In genomic region chr10:103448751-103449150, GRCh38 we compare ENCODE assay signal across 9 cellular contexts. TPM values are rescaled to one million over a fixed set of nuclear protein-coding genes. Genes with fewer than 3 reads are reported as not detected.
DNase-seq lines count a peak whose midpoint lies in the region; ATAC-seq and TF ChIP-seq lines count a peak whose summit lies in the region.
"Had no signal": no experiment of that assay in that cellular context is flagged by ENCODE, and none has a peak within 500 bp of the region (broad histone marks: within the 10 kb centered on the region; RNA-seq: fewer than 3 reads in every experiment).

No MANE protein-coding gene starts in this region.

- peaks cover 8% of the 10 kb centered on the region for H3K27me3 Mint-ChIP-seq in HFFc6 (ENCODE audit: insufficient read depth)
- H3K27me3 Mint-ChIP-seq in activated T-helper 2 cell treated with anti-CD3 and anti-CD28 coated beads, Interferon-gamma antibody, Interleukin-2, Interleukin-4, amounts not matched to agents 10 μg/mL and 5 μg/mL and 100 μg/mL, durations not matched to agents 14 hours and 24 hours and 36 hours (ENCODE audit: low read depth) = no peaks in the 10 kb centered on the region
- H3K27me3 Mint-ChIP-seq in stimulated activated naive CD8-positive, alpha-beta T cell treated with anti-CD3 and anti-CD28 coated beads, Interleukin-15, amount 100 ng/mL, for 72 hours = no peaks in the 10 kb centered on the region

- peak overlapping the region; percentile 83 for H3K27ac Mint-ChIP-seq in HFFc6
- peak overlapping the region; percentile 78 for H3K27ac Mint-ChIP-seq in activated T-helper 2 cell treated with anti-CD3 and anti-CD28 coated beads, Interferon-gamma antibody, Interleukin-2, Interleukin-4, amounts not matched to agents 10 μg/mL and 5 μg/mL and 100 μg/mL, durations not matched to agents 14 hours and 24 hours and 36 hours
- peak overlapping the region; percentile 44 to 45 for H3K27ac Mint-ChIP-seq in stimulated activated naive CD8-positive, alpha-beta T cell treated with anti-CD3 and anti-CD28 coated beads, Interleukin-15, amount 100 ng/mL, for 72 hours

- H3K36me3 Mint-ChIP-seq in HFFc6 (ENCODE audit: low read depth) = peaks cover 45% of the 10 kb centered on the region
- H3K36me3 Mint-ChIP-seq in activated T-helper 2 cell treated with anti-CD3 and anti-CD28 coated beads, Interferon-gamma antibody, Interleukin-2, Interleukin-4, amounts not matched to agents 10 μg/mL and 5 μg/mL and 100 μg/mL, durations not matched to agents 14 hours and 24 hours and 36 hours (ENCODE audit: low read depth) = peaks cover 70% of the 10 kb centered on the region

- H3K4me3 ChIP-seq in heart right ventricle = peak overlapping the region in 7 of 10 donors; percentile 18 to 89 (median 81)
- H3K4me3 ChIP-seq: K562 had no signal

- H3K27ac ChIP-seq in heart right ventricle = peak overlapping the region in 8 of 10 donors; percentile 89 to 98 (median 95)

- peak; percentile 84 for DNase-seq in HFFc6
- DNase-seq in activated T-helper 2 cell treated with anti-CD3 and anti-CD28 coated beads, Interferon-gamma antibody, Interleukin-2, Interleukin-4, amounts not matched to agents 10 μg/mL and 5 μg/mL and 100 μg/mL, durations not matched to agents 14 hours and 24 hours and 36 hours (ENCODE audit: low spot score) = no peak
- DNase-seq in heart right ventricle = peak; percentile 58 to 60
- no peak for DNase-seq in stimulated activated naive CD8-positive, alpha-beta T cell treated with anti-CD3 and anti-CD28 coated beads, Interleukin-15, amount 100 ng/mL, for 72 hours
- no peak for DNase-seq in head of caudate nucleus
- no peak for DNase-seq in middle frontal gyrus (ENCODE audit: extremely low spot score, low spot score)
- no peak for DNase-seq in NCI-H2196 treated with DMSO at 0.1 percent for 48 hours (lab: John Stamatoyannopoulos, UW; ENCODE audit: unreplicated experiment)

- peaks cover 82% of the 10 kb centered on the region for H3K4me1 Mint-ChIP-seq in HFFc6 (ENCODE audit: low read depth)
- peaks cover 53% of the 10 kb centered on the region for H3K4me1 Mint-ChIP-seq in activated T-helper 2 cell treated with anti-CD3 and anti-CD28 coated beads, Interferon-gamma antibody, Interleukin-2, Interleukin-4, amounts not matched to agents 10 μg/mL and 5 μg/mL and 100 μg/mL, durations not matched to agents 14 hours and 24 hours and 36 hours (ENCODE audit: low read depth)
- H3K4me1 Mint-ChIP-seq in stimulated activated naive CD8-positive, alpha-beta T cell treated with anti-CD3 and anti-CD28 coated beads, Interleukin-15, amount 100 ng/mL, for 72 hours = peaks cover 47% of the 10 kb centered on the region

- no peaks in the 10 kb centered on the region for H3K9me3 ChIP-seq in heart right ventricle

- intact Hi-C loops in activated T-helper 2 cell treated with anti-CD3 and anti-CD28 coated beads, Interferon-gamma antibody, Interleukin-2, Interleukin-4, amounts not matched to agents 10 μg/mL and 5 μg/mL and 100 μg/mL, durations not matched to agents 14 hours and 24 hours and 36 hours (cut with micrococcal nuclease) = no loop called here
- intact Hi-C loops in heart right ventricle (cut with DNase I) (no loop called here), head of caudate nucleus (cut with DNase I) (no loop called here)

- ATAC-seq in heart right ventricle (peak in 5 of 8 donors; percentile 5 to 65 (median 21)), HG03045 (IDR thresholded peaks at IDR 0.05; ENCODE audit: unreplicated experiment) (no peak)
- ATAC-seq in stimulated activated naive CD8-positive, alpha-beta T cell treated with anti-CD3 and anti-CD28 coated beads, Interleukin-15, amount 100 ng/mL, for 72 hours = no peak
- ATAC-seq: K562 had no signal

- WGBS in heart right ventricle, 2 donors = 48 to 62% methylated on average over 1 of the region's 1 CpG

- peaks cover 32 to 84% (median 78%) of the 10 kb centered on the region in 9 donors for H3K4me1 ChIP-seq in heart right ventricle

- H3K27me3 ChIP-seq in heart right ventricle = peaks cover 0 to 5% (median 0%) of the 10 kb centered on the region in 7 donors

- H3K36me3 ChIP-seq in heart right ventricle = peaks cover 3 to 69% (median 37%) of the 10 kb centered on the region in 9 donors

- H3K4me3 Mint-ChIP-seq in HFFc6 = peak overlapping the region; percentile 91
- peak overlapping the region; percentile 52 for H3K4me3 Mint-ChIP-seq in activated T-helper 2 cell treated with anti-CD3 and anti-CD28 coated beads, Interferon-gamma antibody, Interleukin-2, Interleukin-4, amounts not matched to agents 10 μg/mL and 5 μg/mL and 100 μg/mL, durations not matched to agents 14 hours and 24 hours and 36 hours (ENCODE audit: low read depth)
- no peak overlapping the region for H3K4me3 Mint-ChIP-seq in stimulated activated naive CD8-positive, alpha-beta T cell treated with anti-CD3 and anti-CD28 coated beads, Interleukin-15, amount 100 ng/mL, for 72 hours

- no peaks in the 10 kb centered on the region for H3K9me3 Mint-ChIP-seq in HFFc6
- no peaks in the 10 kb centered on the region for H3K9me3 Mint-ChIP-seq in activated T-helper 2 cell treated with anti-CD3 and anti-CD28 coated beads, Interferon-gamma antibody, Interleukin-2, Interleukin-4, amounts not matched to agents 10 μg/mL and 5 μg/mL and 100 μg/mL, durations not matched to agents 14 hours and 24 hours and 36 hours
- no peaks in the 10 kb centered on the region for H3K9me3 Mint-ChIP-seq in stimulated activated naive CD8-positive, alpha-beta T cell treated with anti-CD3 and anti-CD28 coated beads, Interleukin-15, amount 100 ng/mL, for 72 hours

- TF ChIP-seq CTCF in HFFc6 (IDR thresholded peaks at IDR 0.05) (no peak), heart right ventricle (IDR thresholded peaks at IDR 0.05) (no peak)

RNA-seq across cellular contexts. Expression of gene CALHM2, which starts 3.4 kb away (rescaled TPM):
- total RNA-seq in HFFc6 (2021; fragmentation: NEBNext Ultra II Directional; extraction: Animal tissue kit (Norgen Biotek cat#: 25700)) = 10 to 100 TPM; 41.0 to 46.0 (median 45.1) TPM
- 20.3 and 21.1 TPM in 2 replicates for total RNA-seq in activated T-helper 2 cell treated with anti-CD3 and anti-CD28 coated beads, Interferon-gamma antibody, Interleukin-2, Interleukin-4, amounts not matched to agents 10 μg/mL and 5 μg/mL and 100 μg/mL, durations not matched to agents 14 hours and 24 hours and 36 hours
- 10 to 100 TPM in 6 of 10 donors, 1 to 10 TPM in 4; 5.2 to 17.7 (median 10.9) TPM for total RNA-seq in heart right ventricle
- 10 to 100 TPM; 12.1 to 23.5 TPM for polyA plus RNA-seq in heart right ventricle
- total RNA-seq: K562 had no signal

RNA-seq across cellular contexts. Expression of gene CALHM1, which starts 9.9 kb away (rescaled TPM):
- total RNA-seq in HFFc6 (2021; fragmentation: NEBNext Ultra II Directional; extraction: Animal tissue kit (Norgen Biotek cat#: 25700)) = not detected
- 0.09 TPM in 1 of 2 replicates, not detected in the other for total RNA-seq in activated T-helper 2 cell treated with anti-CD3 and anti-CD28 coated beads, Interferon-gamma antibody, Interleukin-2, Interleukin-4, amounts not matched to agents 10 μg/mL and 5 μg/mL and 100 μg/mL, durations not matched to agents 14 hours and 24 hours and 36 hours
- not detected for total RNA-seq in heart right ventricle
- not detected for polyA plus RNA-seq in heart right ventricle
- total RNA-seq: K562 had no signal

RNA-seq across cellular contexts. Expression of gene CALHM3, which starts 30.3 kb away (rescaled TPM):
- total RNA-seq in HFFc6 (2021; fragmentation: NEBNext Ultra II Directional; extraction: Animal tissue kit (Norgen Biotek cat#: 25700)) = under 1 TPM in 1 of 6 experiments, not detected in 5; 0.09 TPM
- not detected in 2 replicates for total RNA-seq in activated T-helper 2 cell treated with anti-CD3 and anti-CD28 coated beads, Interferon-gamma antibody, Interleukin-2, Interleukin-4, amounts not matched to agents 10 μg/mL and 5 μg/mL and 100 μg/mL, durations not matched to agents 14 hours and 24 hours and 36 hours
- not detected for total RNA-seq in heart right ventricle
- polyA plus RNA-seq in heart right ventricle = not detected
- total RNA-seq: K562 had no signal
- polyA plus RNA-seq: K562 had no signal

RNA-seq across cellular contexts. Expression of gene NEURL1, which starts 44.8 kb away (rescaled TPM):
- under 1 TPM; 0.06 to 0.46 (median 0.27) TPM for total RNA-seq in HFFc6 (2021; fragmentation: NEBNext Ultra II Directional; extraction: Animal tissue kit (Norgen Biotek cat#: 25700))
- 1.7 and 2.2 TPM in 2 replicates for total RNA-seq in activated T-helper 2 cell treated with anti-CD3 and anti-CD28 coated beads, Interferon-gamma antibody, Interleukin-2, Interleukin-4, amounts not matched to agents 10 μg/mL and 5 μg/mL and 100 μg/mL, durations not matched to agents 14 hours and 24 hours and 36 hours
- 1 to 10 TPM in 1 of 10 donors, under 1 TPM in 7, not detected in 2; 0.05 to 1.0 (median 0.21) TPM for total RNA-seq in heart right ventricle
- polyA plus RNA-seq in heart right ventricle = under 1 TPM in 1 of 2 donors, not detected in 1; 0.06 TPM

RNA-seq across cellular contexts. Expression of gene PDCD11, which starts 52.3 kb away (rescaled TPM):
- total RNA-seq in HFFc6 (2021; fragmentation: NEBNext Ultra II Directional; extraction: Animal tissue kit (Norgen Biotek cat#: 25700)) = 10 to 100 TPM; 30.8 to 38.4 (median 32.1) TPM
- total RNA-seq in activated T-helper 2 cell treated with anti-CD3 and anti-CD28 coated beads, Interferon-gamma antibody, Interleukin-2, Interleukin-4, amounts not matched to agents 10 μg/mL and 5 μg/mL and 100 μg/mL, durations not matched to agents 14 hours and 24 hours and 36 hours = 79.4 and 81.6 TPM in 2 replicates
- 10 to 100 TPM in 8 of 10 donors, 1 to 10 TPM in 2; 9.4 to 16.9 (median 12.7) TPM for total RNA-seq in heart right ventricle
- polyA plus RNA-seq in heart right ventricle = 10 to 100 TPM; 10.9 to 15.1 TPM

Comparison
In these comparisons a context has a peak if more than half of its experiments do, and no peak if none do; other contexts are left out.
1. DNase-seq: peak in HFFc6 (single experiment) and heart right ventricle (2 of 2); none in activated T-helper 2 cell treated with anti-CD3 and anti-CD28 coated beads, Interferon-gamma antibody, Interleukin-2, Interleukin-4, amounts not matched to agents 10 μg/mL and 5 μg/mL and 100 μg/mL, durations not matched to agents 14 hours and 24 hours and 36 hours (single experiment), stimulated activated naive CD8-positive, alpha-beta T cell treated with anti-CD3 and anti-CD28 coated beads, Interleukin-15, amount 100 ng/mL, for 72 hours (0 of 2), head of caudate nucleus (0 of 42), middle frontal gyrus (single experiment) and NCI-H2196 treated with DMSO at 0.1 percent for 48 hours (single experiment).
2. H3K4me3 Mint-ChIP-seq: peak in HFFc6 (single experiment) and activated T-helper 2 cell treated with anti-CD3 and anti-CD28 coated beads, Interferon-gamma antibody, Interleukin-2, Interleukin-4, amounts not matched to agents 10 μg/mL and 5 μg/mL and 100 μg/mL, durations not matched to agents 14 hours and 24 hours and 36 hours (single experiment); none in stimulated activated naive CD8-positive, alpha-beta T cell treated with anti-CD3 and anti-CD28 coated beads, Interleukin-15, amount 100 ng/mL, for 72 hours (0 of 2).
3. ATAC-seq: peak in heart right ventricle (5 of 8); none in stimulated activated naive CD8-positive, alpha-beta T cell treated with anti-CD3 and anti-CD28 coated beads, Interleukin-15, amount 100 ng/mL, for 72 hours (single experiment) and HG03045 (single experiment).
4. Peak in every context shown above with its lines, with median percentiles within 50 percentile points of each other: H3K27ac Mint-ChIP-seq.